ENCODE assay signal across 1 cellular context in genomic region chr5:96144289-96144688, GRCh38.
TF ChIP-seq lines count a peak whose summit lies in the region.

No MANE protein-coding gene starts in this region.

TF ChIP-seq in IMR-90, 13 proteins besides CTCF, POLR2A, EP300 and RAD21:
- TF ChIP-seq RFX5 (IDR thresholded peaks at IDR 0.05; ENCODE audit: low read depth, low read length) (no peak), RCOR1 (IDR thresholded peaks at IDR 0.05; ENCODE audit: insufficient replicate concordance, low read length) (no peak), CHD1 (IDR thresholded peaks at IDR 0.05; ENCODE audit: low read depth, low read length) (no peak), MXI1 (IDR thresholded peaks at IDR 0.05; ENCODE audit: borderline replicate concordance, low read depth, low read length) (no peak), MAFK (IDR thresholded peaks at IDR 0.05; ENCODE audit: low read depth, low read length) (no peak), MAZ (IDR thresholded peaks at IDR 0.05; ENCODE audit: borderline replicate concordance, low read depth, low read length) (no peak), NFE2L2 (IDR thresholded peaks at IDR 0.05; ENCODE audit: low read depth, low read length) (no peak), SMC3 (IDR thresholded peaks at IDR 0.05; ENCODE audit: low read depth, low read length) (no peak), CEBPB (IDR thresholded peaks at IDR 0.05; ENCODE audit: low read depth, low read length) (no peak), BHLHE40 (IDR thresholded peaks at IDR 0.05; ENCODE audit: low read depth, low read length) (no peak), FOS (IDR thresholded peaks at IDR 0.05; ENCODE audit: low read depth, low read length) (no peak)
- TF ChIP-seq, protein P1, sequence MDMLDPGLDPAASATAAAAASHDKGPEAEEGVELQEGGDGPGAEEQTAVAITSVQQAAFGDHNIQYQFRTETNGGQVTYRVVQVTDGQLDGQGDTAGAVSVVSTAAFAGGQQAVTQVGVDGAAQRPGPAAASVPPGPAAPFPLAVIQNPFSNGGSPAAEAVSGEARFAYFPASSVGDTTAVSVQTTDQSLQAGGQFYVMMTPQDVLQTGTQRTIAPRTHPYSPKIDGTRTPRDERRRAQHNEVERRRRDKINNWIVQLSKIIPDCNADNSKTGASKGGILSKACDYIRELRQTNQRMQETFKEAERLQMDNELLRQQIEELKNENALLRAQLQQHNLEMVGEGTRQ (IDR thresholded peaks at IDR 0.05; ENCODE audit: low read depth, low read length): no peak
- TF ChIP-seq, protein P2, sequence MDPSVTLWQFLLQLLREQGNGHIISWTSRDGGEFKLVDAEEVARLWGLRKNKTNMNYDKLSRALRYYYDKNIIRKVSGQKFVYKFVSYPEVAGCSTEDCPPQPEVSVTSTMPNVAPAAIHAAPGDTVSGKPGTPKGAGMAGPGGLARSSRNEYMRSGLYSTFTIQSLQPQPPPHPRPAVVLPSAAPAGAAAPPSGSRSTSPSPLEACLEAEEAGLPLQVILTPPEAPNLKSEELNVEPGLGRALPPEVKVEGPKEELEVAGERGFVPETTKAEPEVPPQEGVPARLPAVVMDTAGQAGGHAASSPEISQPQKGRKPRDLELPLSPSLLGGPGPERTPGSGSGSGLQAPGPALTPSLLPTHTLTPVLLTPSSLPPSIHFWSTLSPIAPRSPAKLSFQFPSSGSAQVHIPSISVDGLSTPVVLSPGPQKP (IDR thresholded peaks at IDR 0.05; ENCODE audit: borderline replicate concordance, low read depth, low read length): no peak
